Comparison of ENCODE assay signal across 8 cellular contexts in the genomic region with DNA sequence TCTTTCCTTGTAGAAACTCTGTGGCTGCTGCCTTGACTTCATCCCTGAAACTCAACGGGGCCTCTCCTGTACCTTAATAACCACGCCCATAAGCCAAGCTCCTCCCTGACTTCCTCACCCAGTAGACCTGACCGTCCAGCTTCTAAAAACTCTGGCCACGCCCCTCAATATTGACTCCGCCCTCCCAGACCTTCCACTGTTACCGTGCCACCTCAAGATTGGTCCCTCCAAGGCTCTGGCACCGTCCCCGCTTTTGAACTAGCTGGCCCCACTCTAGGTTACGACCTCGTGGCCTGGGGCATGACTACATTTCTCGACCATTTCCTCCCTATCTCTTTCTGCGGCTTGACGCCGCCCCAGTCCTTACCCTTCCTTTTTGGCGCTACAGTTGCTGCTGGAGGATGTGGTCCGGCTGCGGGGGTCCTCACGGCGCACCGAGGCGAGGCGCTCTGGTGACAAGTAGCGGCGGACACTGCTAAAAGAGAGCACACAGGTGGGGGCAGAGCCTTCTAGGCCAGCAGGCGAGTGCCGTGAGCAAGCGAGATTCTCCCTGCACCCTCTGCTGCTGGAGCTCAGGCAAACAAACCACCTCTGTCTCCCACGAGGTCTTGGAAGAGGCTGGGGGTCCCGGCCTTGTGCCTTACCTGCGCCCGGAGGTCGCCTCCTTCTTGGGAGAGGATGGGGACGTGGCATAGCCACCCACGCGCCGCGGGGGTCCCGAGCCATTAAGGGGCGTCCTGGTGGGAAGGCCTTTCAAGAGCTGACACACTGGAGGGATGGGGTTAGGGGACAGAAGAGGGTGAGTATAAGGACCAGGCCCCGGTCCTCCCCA. TPM values are rescaled to one million over a fixed set of nuclear protein-coding genes. Genes with fewer than 3 reads are reported as not detected.
DNase-seq lines count a peak whose midpoint lies in the region; ATAC-seq, FAIRE-seq and TF ChIP-seq lines count a peak whose summit lies in the region.

No MANE protein-coding gene starts in this region.

- TF ChIP-seq CTCF in WERI-Rb-1 (IDR thresholded peaks at IDR 0.05; ENCODE audit: low read depth, low read length) (no peak), kidney epithelial cell (IDR thresholded peaks at IDR 0.05; ENCODE audit: insufficient read depth, low read length, poor library complexity, severe bottlenecking) (no peak)

- H3K9me3 ChIP-seq in WERI-Rb-1 (ENCODE audit: severe bottlenecking), result no peaks in the 10 kb centered on the region

- H3K27ac ChIP-seq in WERI-Rb-1, result no peak overlapping the region
- H3K27ac ChIP-seq in caudate nucleus (ENCODE audit: low read depth, low read length), result peak overlapping the region; percentile 48

- no peak for TF ChIP-seq POLR2A in GM12892 (IDR thresholded peaks at IDR 0.05; ENCODE audit: low read depth, low read length)

- peak; percentile 95 for FAIRE-seq in GM12892 (lab: Jason Lieb, UNC)

- H3K27me3 ChIP-seq in WERI-Rb-1 (ENCODE audit: insufficient read depth, low read depth, severe bottlenecking) (no peaks in the 10 kb centered on the region), kidney epithelial cell (ENCODE audit: control insufficient read depth, insufficient read depth, low read length) (peaks cover 8% of the 10 kb centered on the region)

- H3K4me3 ChIP-seq in WERI-Rb-1 (ENCODE audit: low read depth, low read length) (peak overlapping the region; percentile 21), kidney epithelial cell (ENCODE audit: low read depth, low read length) (peak overlapping the region; percentile 13)

- peak; percentile 20 for ATAC-seq in HG02852 (IDR thresholded peaks at IDR 0.05; ENCODE audit: unreplicated experiment)

- H3K36me3 ChIP-seq in WERI-Rb-1, result no peaks in the 10 kb centered on the region
- no peaks in the 10 kb centered on the region for H3K36me3 ChIP-seq in kidney epithelial cell (ENCODE audit: control insufficient read depth, insufficient read depth, low read length)

- DNase-seq in GM12892 (ENCODE audit: insufficient read length) (peak; percentile 83), NCI-H2029 (lab: John Stamatoyannopoulos, UW) (peak; percentile 83), WERI-Rb-1 (peak; percentile 43), caudate nucleus (lab: John Stamatoyannopoulos, UW) (peak in 6 of 61 donors; percentile 1 to 21 (median 8)), kidney epithelial cell (ENCODE audit: low read depth) (peak; percentile 72), D341Med (ENCODE audit: low spot score) (no peak)
- peak; percentile 79 to 85 for DNase-seq in stimulated activated CD4-positive, alpha-beta T cell treated with anti-CD3 and anti-CD28 coated beads, Interleukin-2, amount 100 ng/mL, for 48 hours

RNA-seq across cellular contexts. Expression of gene EML2, which starts 2.3 kb away (rescaled TPM):
- polyA plus RNA-seq in GM12892 (2012; ENCODE audit: missing spikeins), result 51.3 TPM
- 30.7 and 33.6 TPM in 2 replicates for total RNA-seq in kidney epithelial cell

RNA-seq across cellular contexts. Expression of gene GIPR, which starts 26.5 kb away (rescaled TPM):
- 12.4 TPM for polyA plus RNA-seq in GM12892 (2012; ENCODE audit: missing spikeins)
- 0.46 TPM in 1 of 2 replicates, not detected in the other for total RNA-seq in kidney epithelial cell

RNA-seq across cellular contexts. Expression of gene GPR4, which starts 39.5 kb away (rescaled TPM):
- polyA plus RNA-seq in GM12892 (2012; ENCODE audit: missing spikeins), result not detected
- total RNA-seq in kidney epithelial cell, result 0.07 TPM in 1 of 2 replicates, not detected in the other

RNA-seq across cellular contexts. Expression of gene SNRPD2, which starts 50.3 kb away (rescaled TPM):
- polyA plus RNA-seq in GM12892 (2012; ENCODE audit: missing spikeins), result 623 TPM
- total RNA-seq in kidney epithelial cell, result 177 and 219 TPM in 2 replicates

RNA-seq across cellular contexts. Expression of gene QPCTL, which starts 51.0 kb away (rescaled TPM):
- 9.0 TPM for polyA plus RNA-seq in GM12892 (2012; ENCODE audit: missing spikeins)
- 15.6 and 26.2 TPM in 2 replicates for total RNA-seq in kidney epithelial cell
